10 cellular contexts compared by ENCODE assay signal in genomic region chr5:694042-694431, GRCh38. TPM values are rescaled to one million over a fixed set of nuclear protein-coding genes. Genes with fewer than 3 reads are reported as not detected.
DNase-seq lines count a peak whose midpoint lies in the region; ATAC-seq, FAIRE-seq and TF ChIP-seq lines count a peak whose summit lies in the region.
"Not testable (repeated sequence)": the region's sequence is repeated elsewhere in the genome, so short reads cannot be mapped to it uniquely, and the experiment has no call there.
"Had no signal": no experiment of that assay in that cellular context is flagged by ENCODE, and none has a peak within 500 bp of the region (broad histone marks: within the 10 kb centered on the region; RNA-seq: fewer than 3 reads in every experiment).

No MANE protein-coding gene starts in this region.

- H3K27ac ChIP-seq in astrocyte (ENCODE audit: low read depth, low read length); left lung; urinary bladder (ENCODE audit: low read depth): not testable (repeated sequence)

- H3K36me3 Mint-ChIP-seq in T-helper 1 cell treated with Interleukin-12 subunit alpha and Interleukin-12 subunit beta and Interleukin-4 antibody, amounts not matched to agents 30 μg/mL and 1 μg/mL, for 36 hours (ENCODE audit: low read depth); astrocyte (ENCODE audit: low read depth, unreplicated experiment): not testable (repeated sequence)

- not testable (repeated sequence) for H3K4me2 ChIP-seq in astrocyte (ENCODE audit: low read length)

- ATAC-seq in GM18907 (IDR thresholded peaks at IDR 0.05; ENCODE audit: unreplicated experiment) (peak; percentile 8), HG03432 (IDR thresholded peaks at IDR 0.05; ENCODE audit: unreplicated experiment) (peak; percentile 5), Right ventricle myocardium superior (ENCODE audit: poor library complexity) (peak; percentile 10), left lung (peak; percentile 44)

- intact Hi-C loops in Right ventricle myocardium superior (cut with DNase I): not testable (repeated sequence)
- intact Hi-C loops in left lung (cut with DNase I): loop anchor here in 1 of 2 donors (10.0 kb wide), 1 partner anchor 71 kb away; no protein-coding TSS in a partner anchor

- H4K20me1 ChIP-seq in astrocyte (ENCODE audit: insufficient read depth, low read length): not testable (repeated sequence)

- not testable (repeated sequence) for H3K27me3 ChIP-seq in astrocyte (ENCODE audit: insufficient read depth, low read length)
- H3K27me3 ChIP-seq in left lung: peaks cover 0 to 11% of the 10 kb centered on the region in 2 donors

- TF ChIP-seq CTCF in astrocyte (IDR thresholded peaks at IDR 0.05; ENCODE audit: insufficient read depth, low read depth, low read length); left lung (IDR thresholded peaks at IDR 0.05); retinal pigment epithelial cell (conservative IDR thresholded peaks at IDR 0.05; ENCODE audit: low read depth, low read length): not testable (repeated sequence)

- not testable (repeated sequence) for H3K36me3 ChIP-seq in astrocyte (ENCODE audit: insufficient read depth, low read length); left lung; urinary bladder (ENCODE audit: insufficient read depth)

- not testable (repeated sequence) for H3K9ac ChIP-seq in astrocyte (ENCODE audit: low read length)

- DNase-seq in astrocyte (ENCODE audit: low read depth); retinal pigment epithelial cell (ENCODE audit: low read depth): not testable (repeated sequence)
- DNase-seq in Right ventricle myocardium superior (peak; percentile 43), left lung (peak in 1 of 2 donors; percentile 38)

- not testable (repeated sequence) for H3K79me2 ChIP-seq in astrocyte (ENCODE audit: insufficient read depth, low read length)

- not testable (repeated sequence) for H3K27ac Mint-ChIP-seq in T-helper 1 cell treated with Interleukin-12 subunit alpha and Interleukin-12 subunit beta and Interleukin-4 antibody, amounts not matched to agents 30 μg/mL and 1 μg/mL, for 36 hours; astrocyte (ENCODE audit: unreplicated experiment)

- WGBS in urinary bladder: 5% methylated on average over 15 of the region's 22 CpGs

- H3K9me3 Mint-ChIP-seq in T-helper 1 cell treated with Interleukin-12 subunit alpha and Interleukin-12 subunit beta and Interleukin-4 antibody, amounts not matched to agents 30 μg/mL and 1 μg/mL, for 36 hours; astrocyte (ENCODE audit: unreplicated experiment): not testable (repeated sequence)

- H3K9me3 ChIP-seq in astrocyte (ENCODE audit: insufficient read depth, low read depth, low read length); left lung: not testable (repeated sequence)

- not testable (repeated sequence) for H2AFZ ChIP-seq in astrocyte (ENCODE audit: low read depth, low read length)

- H3K4me1 ChIP-seq in astrocyte (ENCODE audit: insufficient read depth, low read length); left lung; urinary bladder (ENCODE audit: insufficient read depth): not testable (repeated sequence)

- peaks cover 25% of the 10 kb centered on the region for H3K27me3 Mint-ChIP-seq in T-helper 1 cell treated with Interleukin-12 subunit alpha and Interleukin-12 subunit beta and Interleukin-4 antibody, amounts not matched to agents 30 μg/mL and 1 μg/mL, for 36 hours (ENCODE audit: low read depth)
- H3K27me3 Mint-ChIP-seq in astrocyte (ENCODE audit: low read depth, unreplicated experiment): peaks cover 21% of the 10 kb centered on the region

- not testable (repeated sequence) for H3K4me3 ChIP-seq in astrocyte (ENCODE audit: insufficient read depth, low read depth, low read length)
- peak overlapping the region; percentile 44 to 48 for H3K4me3 ChIP-seq in left lung
- peak overlapping the region; percentile 22 for H3K4me3 ChIP-seq in retinal pigment epithelial cell (ENCODE audit: low read length)
- peak overlapping the region; percentile 68 for H3K4me3 ChIP-seq in urinary bladder (ENCODE audit: low read depth, low read length)

- not testable (repeated sequence) for H3K4me1 Mint-ChIP-seq in T-helper 1 cell treated with Interleukin-12 subunit alpha and Interleukin-12 subunit beta and Interleukin-4 antibody, amounts not matched to agents 30 μg/mL and 1 μg/mL, for 36 hours (ENCODE audit: low read depth); astrocyte (ENCODE audit: low read depth, unreplicated experiment)

- not testable (repeated sequence) for FAIRE-seq in astrocyte (lab: Jason Lieb, UNC)

- peak overlapping the region; percentile 28 for H3K4me3 Mint-ChIP-seq in T-helper 1 cell treated with Interleukin-12 subunit alpha and Interleukin-12 subunit beta and Interleukin-4 antibody, amounts not matched to agents 30 μg/mL and 1 μg/mL, for 36 hours
- H3K4me3 Mint-ChIP-seq in astrocyte (ENCODE audit: unreplicated experiment): peak overlapping the region; percentile 60

RNA-seq across cellular contexts. Expression of gene TPPP, which starts 0.9 kb away (rescaled TPM):
- total RNA-seq in astrocyte (1.9 and 2.2 TPM in 2 replicates), Right ventricle myocardium superior (39.7 TPM), left lung (10 to 100 TPM in 1 of 2 donors, 1 to 10 TPM in 1; 9.6 to 14.4 TPM), urinary bladder (4.1 TPM)
- polyA plus RNA-seq in urinary bladder: 17.5 TPM
- total RNA-seq: OCI-LY7, SJSA1 had no signal
